In the genomic region with DNA sequence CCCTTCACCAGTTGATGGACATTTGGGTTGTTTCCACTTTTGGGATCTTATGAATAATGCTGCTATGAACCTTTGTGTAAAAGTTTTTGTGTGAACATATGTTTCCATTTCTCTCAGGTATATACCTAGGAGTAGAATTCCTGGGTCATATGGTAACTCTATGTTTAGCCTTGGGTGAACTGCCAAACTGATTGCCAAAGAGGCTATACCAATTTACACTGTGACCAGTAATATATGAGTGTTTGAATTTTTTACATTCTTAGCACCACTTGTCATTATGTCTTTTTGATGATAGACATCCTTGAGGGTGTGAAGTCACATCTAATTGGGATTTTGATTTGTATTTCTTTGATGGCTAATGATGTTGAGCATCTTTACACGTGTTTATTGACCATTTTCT, we compare ENCODE assay signal across 34 cellular contexts.
"Had no signal": no experiment of that assay in that cellular context is flagged by ENCODE, and none has a peak within 500 bp of the region (broad histone marks: within the 10 kb centered on the region; RNA-seq: fewer than 3 reads in every experiment).

No MANE protein-coding gene starts in this region.

- H3K27me3 Mint-ChIP-seq: dendritic cell treated with granulocyte-macrophage colony-stimulating factor and Interleukin-4, amounts not matched to agents 40 ng/mL and 50 ng/mL, for 4 days had no signal

- H3K9me3 ChIP-seq: adrenal gland, breast epithelium, esophagus muscularis mucosa had no signal

- H3K36me3 ChIP-seq: adrenal gland, esophagus muscularis mucosa had no signal

- H3K27ac ChIP-seq: adrenal gland, breast epithelium, coronary artery, dorsolateral prefrontal cortex, esophagus muscularis mucosa had no signal

- H3K4me1 Mint-ChIP-seq: central memory CD8-positive, alpha-beta T cell; endodermal cell had no signal

- H3K27me3 ChIP-seq: adrenal gland, breast epithelium, esophagus muscularis mucosa had no signal

- H3K9me3 Mint-ChIP-seq: activated CD4-positive, alpha-beta memory T cell treated with anti-CD3 and anti-CD28 coated beads for 36 hours; activated naive CD4-positive, alpha-beta T cell treated with anti-CD3 and anti-CD28 coated beads for 36 hours; activated naive CD4-positive, alpha-beta T cell treated with anti-CD3 and anti-CD28 coated beads, Interleukin-2, amount 50 U/mL, for 24 hours; activated naive CD8-positive, alpha-beta T cell treated with anti-CD3 and anti-CD28 coated beads, Interleukin-2, amount 50 U/mL, for 24 hours; activated T-helper 1 cell treated with anti-CD3 and anti-CD28 coated beads, Interleukin-12 subunit alpha, Interleukin-12 subunit beta, Interleukin-2, Interleukin-4 antibody, amounts not matched to agents 30 ng/mL and 10 ng/mL and 1 ng/mL, durations not matched to agents 14 hours and 24 hours and 36 hours; activated T-helper 2 cell treated with anti-CD3 and anti-CD28 coated beads, Interferon-gamma antibody, Interleukin-2, Interleukin-4, amounts not matched to agents 10 μg/mL and 5 μg/mL and 100 μg/mL, durations not matched to agents 14 hours and 24 hours and 36 hours; central memory CD8-positive, alpha-beta T cell; dendritic cell treated with granulocyte-macrophage colony-stimulating factor and Interleukin-4, amounts not matched to agents 40 ng/mL and 50 ng/mL, for 4 days had no signal

- H3K36me3 Mint-ChIP-seq: activated CD4-positive, alpha-beta memory T cell treated with anti-CD3 and anti-CD28 coated beads for 36 hours; activated naive CD4-positive, alpha-beta T cell treated with anti-CD3 and anti-CD28 coated beads, Interleukin-2, amount 50 U/mL, for 24 hours; activated naive CD8-positive, alpha-beta T cell treated with anti-CD3 and anti-CD28 coated beads for 36 hours; brain had no signal

- H3K4me3 ChIP-seq: adrenal gland, breast epithelium, coronary artery, dorsolateral prefrontal cortex, esophagus muscularis mucosa had no signal

- FAIRE-seq: frontal cortex had no signal

- H3K27ac Mint-ChIP-seq: activated CD4-positive, alpha-beta memory T cell treated with anti-CD3 and anti-CD28 coated beads for 36 hours; activated CD4-positive, alpha-beta T cell treated with anti-CD3 and anti-CD28 coated beads for 36 hours; activated CD4-positive, alpha-beta T cell treated with anti-CD3 and anti-CD28 coated beads, Interleukin-2, amount 10 ng/mL, durations not matched to agents 24 days and 14 days; activated CD8-positive, alpha-beta memory T cell treated with anti-CD3 and anti-CD28 coated beads, Interleukin-2, amount 10 ng/mL, durations not matched to agents 7 days and 5 days; activated CD8-positive, alpha-beta T cell treated with anti-CD3 and anti-CD28 coated beads, Interleukin-2, amount 10 ng/mL, durations not matched to agents 7 days and 5 days; activated naive CD4-positive, alpha-beta T cell treated with anti-CD3 and anti-CD28 coated beads for 36 hours; activated naive CD4-positive, alpha-beta T cell treated with anti-CD3 and anti-CD28 coated beads, Interleukin-2, amount 50 U/mL, for 24 hours; activated naive CD8-positive, alpha-beta T cell treated with anti-CD3 and anti-CD28 coated beads for 36 hours; activated naive CD8-positive, alpha-beta T cell treated with anti-CD3 and anti-CD28 coated beads, Interleukin-2, amount 50 U/mL, for 24 hours; activated T-helper 1 cell treated with anti-CD3 and anti-CD28 coated beads, Interleukin-12 subunit alpha, Interleukin-12 subunit beta, Interleukin-2, Interleukin-4 antibody, amounts not matched to agents 30 ng/mL and 10 ng/mL and 1 ng/mL, durations not matched to agents 14 hours and 24 hours and 36 hours; activated T-helper 2 cell treated with anti-CD3 and anti-CD28 coated beads, Interferon-gamma antibody, Interleukin-2, Interleukin-4, amounts not matched to agents 10 μg/mL and 5 μg/mL and 100 μg/mL, durations not matched to agents 14 hours and 24 hours and 36 hours; brain; dendritic cell treated with granulocyte-macrophage colony-stimulating factor and Interleukin-4, amounts not matched to agents 40 ng/mL and 50 ng/mL, for 4 days; endodermal cell had no signal

- ATAC-seq: activated CD4-positive, alpha-beta T cell treated with anti-CD3 and anti-CD28 coated beads for 36 hours; activated CD8-positive, alpha-beta memory T cell treated with anti-CD3 and anti-CD28 coated beads, Interleukin-2, amount 10 ng/mL, durations not matched to agents 7 days and 5 days; activated CD8-positive, alpha-beta T cell treated with anti-CD3 and anti-CD28 coated beads, Interleukin-2, amount 10 ng/mL, durations not matched to agents 7 days and 5 days; activated naive CD8-positive, alpha-beta T cell treated with anti-CD3 and anti-CD28 coated beads, Interleukin-2, amount 50 U/mL, for 24 hours had no signal

- DNase-seq: activated CD4-positive, alpha-beta memory T cell treated with anti-CD3 and anti-CD28 coated beads for 36 hours; activated CD4-positive, alpha-beta T cell treated with anti-CD3 and anti-CD28 coated beads for 36 hours; activated CD4-positive, alpha-beta T cell treated with anti-CD3 and anti-CD28 coated beads, Interleukin-2, amount 10 ng/mL, durations not matched to agents 24 days and 14 days; activated CD4-positive, CD25-positive, alpha-beta regulatory T cell; activated CD4-positive, CD25-positive, alpha-beta regulatory T cell treated with anti-CD3 and anti-CD28 coated beads, Interleukin-2, amount 50 U/mL, for 72 hours; activated CD8-positive, alpha-beta memory T cell treated with anti-CD3 and anti-CD28 coated beads, Interleukin-2, amount 10 ng/mL, durations not matched to agents 7 days and 5 days; activated CD8-positive, alpha-beta memory T cell treated with anti-CD3 and anti-CD28 coated beads, Interleukin-2, amount 50 U/mL, for 4 hours; activated CD8-positive, alpha-beta T cell treated with anti-CD3 and anti-CD28 coated beads, Interleukin-2, amount 10 ng/mL, durations not matched to agents 7 days and 5 days; activated effector memory CD4-positive, alpha-beta T cell treated with anti-CD3 and anti-CD28 coated beads, Interleukin-2, amount 50 U/mL, for 16 hours; activated naive CD4-positive, alpha-beta T cell treated with anti-CD3 and anti-CD28 coated beads for 36 hours; activated naive CD8-positive, alpha-beta T cell treated with anti-CD3 and anti-CD28 coated beads for 36 hours; activated naive CD8-positive, alpha-beta T cell treated with anti-CD3 and anti-CD28 coated beads, Interleukin-2, amount 50 U/mL, for 24 hours; activated T-cell treated with anti-CD3 and anti-CD28 coated beads, Interleukin-2, amount 50 U/mL, for 1 hour; activated T-cell treated with anti-CD3 and anti-CD28 coated beads, Interleukin-2, amount 50 U/mL, for 48 hours; adrenal gland; amygdala; aorta; dorsolateral prefrontal cortex; effector memory CD4-positive, alpha-beta T cell; endodermal cell; erythroblast; foreskin fibroblast; head of caudate nucleus; T-helper 2 cell had no signal

- H3K4me3 Mint-ChIP-seq: activated CD4-positive, alpha-beta memory T cell treated with anti-CD3 and anti-CD28 coated beads for 36 hours; activated CD4-positive, alpha-beta T cell treated with anti-CD3 and anti-CD28 coated beads for 36 hours; activated CD4-positive, alpha-beta T cell treated with anti-CD3 and anti-CD28 coated beads, Interleukin-2, amount 10 ng/mL, durations not matched to agents 24 days and 14 days; activated CD8-positive, alpha-beta memory T cell treated with anti-CD3 and anti-CD28 coated beads, Interleukin-2, amount 10 ng/mL, durations not matched to agents 7 days and 5 days; activated CD8-positive, alpha-beta T cell treated with anti-CD3 and anti-CD28 coated beads, Interleukin-2, amount 10 ng/mL, durations not matched to agents 7 days and 5 days; activated naive CD4-positive, alpha-beta T cell treated with anti-CD3 and anti-CD28 coated beads for 36 hours; activated naive CD4-positive, alpha-beta T cell treated with anti-CD3 and anti-CD28 coated beads, Interleukin-2, amount 50 U/mL, for 24 hours; activated naive CD8-positive, alpha-beta T cell treated with anti-CD3 and anti-CD28 coated beads for 36 hours; activated naive CD8-positive, alpha-beta T cell treated with anti-CD3 and anti-CD28 coated beads, Interleukin-2, amount 50 U/mL, for 24 hours; activated T-helper 1 cell treated with anti-CD3 and anti-CD28 coated beads, Interleukin-12 subunit alpha, Interleukin-12 subunit beta, Interleukin-2, Interleukin-4 antibody, amounts not matched to agents 30 ng/mL and 10 ng/mL and 1 ng/mL, durations not matched to agents 14 hours and 24 hours and 36 hours; brain; central memory CD8-positive, alpha-beta T cell; dendritic cell treated with granulocyte-macrophage colony-stimulating factor and Interleukin-4, amounts not matched to agents 40 ng/mL and 50 ng/mL, for 4 days; endodermal cell had no signal

- H3K4me1 ChIP-seq: adrenal gland, breast epithelium had no signal
